ENCODE assay signal across 25 cellular contexts in the genomic region with DNA sequence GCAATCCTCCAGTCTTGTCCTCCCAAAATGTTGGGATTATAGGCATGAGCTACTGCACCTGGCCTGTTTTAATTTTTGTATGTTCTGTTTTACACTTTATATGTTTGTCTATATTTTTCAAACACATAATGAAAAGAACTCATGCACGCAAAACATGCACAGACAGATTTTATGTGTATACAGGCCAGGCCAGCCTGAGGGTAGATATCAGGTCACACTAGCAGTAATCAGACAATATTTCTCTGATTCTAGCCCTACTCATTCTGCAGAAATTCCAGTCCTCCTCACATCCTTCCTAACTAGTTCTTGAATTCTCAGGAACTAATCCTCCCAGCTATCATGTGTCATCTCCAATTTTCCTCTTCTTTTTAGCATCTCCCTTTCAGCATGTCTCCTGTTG. TPM values are rescaled to one million over a fixed set of nuclear protein-coding genes. Genes with fewer than 3 reads are reported as not detected.
"Had no signal": no experiment of that assay in that cellular context is flagged by ENCODE, and none has a peak within 500 bp of the region (broad histone marks: within the 10 kb centered on the region; RNA-seq: fewer than 3 reads in every experiment).

No MANE protein-coding gene starts in this region.

- DNase-seq: Kasumi-1; MM.1S; NCI-H1092; NCI-H1105 treated with DMSO at 0.1 percent for 48 hours; NCI-H1417 treated with DMSO at 0.1 percent for 48 hours; NCI-H146; NCI-H1694 treated with DMSO at 0.1 percent for 48 hours; NCI-H1930; NCI-H2081; NCI-H2107; NCI-H2227 treated with DMSO at 0.1 percent for 48 hours; NCI-H524; NCI-H526 treated with DMSO at 0.1 percent for 48 hours; NCI-H748 treated with DMSO at 0.1 percent for 48 hours; NK-92 treated with Interleukin-12 subunit alpha and Interleukin-12 subunit beta, amount 100 ng/mL, for 24 hours; PC-3; SHP77; SK-N-SH had no signal

- H3K4me3 ChIP-seq: K562 had no signal

- H3K9me3 ChIP-seq: SK-N-SH had no signal

- H3K4me1 Mint-ChIP-seq: IgD-negative memory B cell had no signal

- H3K9me3 Mint-ChIP-seq: IgD-negative memory B cell had no signal

- H3K4me2 ChIP-seq: KMS-11, SK-N-SH had no signal

- H3K27ac Mint-ChIP-seq: IgD-negative memory B cell had no signal

- FAIRE-seq: HTR-8/SVneo, K562 had no signal

- H3K4me3 Mint-ChIP-seq: IgD-negative memory B cell had no signal

- H3K9ac ChIP-seq: KMS-11, SK-N-SH had no signal

- H3K27ac ChIP-seq: HL-60, KMS-11, RWPE1 had no signal

RNA-seq across cellular contexts. Expression of a gene that starts 35.8 kb away (rescaled TPM):
- total RNA-seq: OCI-LY7 had no signal
- polyA plus RNA-seq: IgD-negative memory B cell had no signal
